Comparison of ENCODE assay signal across 28 cellular contexts in the genomic region with DNA sequence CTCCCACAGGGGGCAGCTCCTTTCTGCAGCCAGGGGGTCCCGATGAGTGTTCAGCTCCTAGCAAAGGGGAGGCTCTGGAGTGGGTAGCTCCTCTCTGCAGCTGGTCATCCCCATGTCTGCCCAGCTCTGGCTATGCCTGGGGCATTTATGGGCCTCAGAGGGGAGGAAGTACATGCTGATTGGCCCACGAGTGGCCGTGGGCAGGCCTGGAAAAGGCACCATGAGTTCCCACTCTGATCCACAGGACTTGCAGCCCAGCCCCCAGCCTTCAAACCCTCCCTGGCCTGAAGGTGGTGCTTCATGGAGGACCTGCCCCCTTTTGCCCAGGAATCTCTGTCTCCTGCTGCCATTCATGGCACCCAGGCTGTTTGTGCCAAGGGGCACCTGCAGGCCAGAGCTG.
"Had no signal": no experiment of that assay in that cellular context is flagged by ENCODE, and none has a peak within 500 bp of the region (broad histone marks: within the 10 kb centered on the region; RNA-seq: fewer than 3 reads in every experiment).

No MANE protein-coding gene starts in this region.

- H3K36me3 ChIP-seq: adrenal gland, colonic mucosa, WERI-Rb-1 had no signal

- H3K4me1 ChIP-seq: adrenal gland, body of pancreas, colonic mucosa had no signal

- H3K4me3 ChIP-seq: adrenal gland, body of pancreas, colonic mucosa, dorsolateral prefrontal cortex had no signal

- H3K27ac ChIP-seq: adrenal gland, body of pancreas, colonic mucosa, dorsolateral prefrontal cortex, WERI-Rb-1 had no signal

- H3K9me3 ChIP-seq: adrenal gland, body of pancreas, colonic mucosa had no signal

- H3K27me3 ChIP-seq: adrenal gland, body of pancreas, colonic mucosa, dorsolateral prefrontal cortex had no signal

- ATAC-seq: activated CD4-positive, alpha-beta T cell treated with anti-CD3 and anti-CD28 coated beads for 36 hours; activated CD8-positive, alpha-beta memory T cell treated with anti-CD3 and anti-CD28 coated beads, Interleukin-2, amount 10 ng/mL, durations not matched to agents 7 days and 5 days; activated CD8-positive, alpha-beta T cell treated with anti-CD3 and anti-CD28 coated beads, Interleukin-2, amount 10 ng/mL, durations not matched to agents 7 days and 5 days; activated naive CD8-positive, alpha-beta T cell treated with anti-CD3 and anti-CD28 coated beads, Interleukin-2, amount 50 U/mL, for 24 hours; body of pancreas; esophagus mucosa; T-helper 17 cell had no signal

- DNase-seq: activated CD4-positive, alpha-beta memory T cell treated with anti-CD3 and anti-CD28 coated beads for 36 hours; activated CD4-positive, alpha-beta T cell treated with anti-CD3 and anti-CD28 coated beads for 36 hours; activated CD4-positive, alpha-beta T cell treated with anti-CD3 and anti-CD28 coated beads, Interleukin-2, amount 10 ng/mL, durations not matched to agents 24 days and 14 days; activated CD4-positive, CD25-positive, alpha-beta regulatory T cell; activated CD4-positive, CD25-positive, alpha-beta regulatory T cell treated with anti-CD3 and anti-CD28 coated beads, Interleukin-2, amount 50 U/mL, for 72 hours; activated CD8-positive, alpha-beta memory T cell treated with anti-CD3 and anti-CD28 coated beads, Interleukin-2, amount 10 ng/mL, durations not matched to agents 7 days and 5 days; activated CD8-positive, alpha-beta memory T cell treated with anti-CD3 and anti-CD28 coated beads, Interleukin-2, amount 50 U/mL, for 4 hours; activated CD8-positive, alpha-beta T cell treated with anti-CD3 and anti-CD28 coated beads, Interleukin-2, amount 10 ng/mL, durations not matched to agents 7 days and 5 days; activated effector memory CD4-positive, alpha-beta T cell treated with anti-CD3 and anti-CD28 coated beads, Interleukin-2, amount 50 U/mL, for 16 hours; activated naive CD4-positive, alpha-beta T cell treated with anti-CD3 and anti-CD28 coated beads for 36 hours; activated naive CD8-positive, alpha-beta T cell treated with anti-CD3 and anti-CD28 coated beads for 36 hours; activated naive CD8-positive, alpha-beta T cell treated with anti-CD3 and anti-CD28 coated beads, Interleukin-2, amount 50 U/mL, for 24 hours; activated T-cell treated with anti-CD3 and anti-CD28 coated beads, Interleukin-2, amount 50 U/mL, for 1 hour; activated T-cell treated with anti-CD3 and anti-CD28 coated beads, Interleukin-2, amount 50 U/mL, for 48 hours; adrenal gland; body of pancreas; caudate nucleus; colonic mucosa; dorsolateral prefrontal cortex; effector memory CD4-positive, alpha-beta T cell; endodermal cell; foreskin fibroblast; head of caudate nucleus; T-helper 1 cell; T-helper 17 cell; T1000; WERI-Rb-1 had no signal
